17 cellular contexts compared by ENCODE assay signal in the genomic region with DNA sequence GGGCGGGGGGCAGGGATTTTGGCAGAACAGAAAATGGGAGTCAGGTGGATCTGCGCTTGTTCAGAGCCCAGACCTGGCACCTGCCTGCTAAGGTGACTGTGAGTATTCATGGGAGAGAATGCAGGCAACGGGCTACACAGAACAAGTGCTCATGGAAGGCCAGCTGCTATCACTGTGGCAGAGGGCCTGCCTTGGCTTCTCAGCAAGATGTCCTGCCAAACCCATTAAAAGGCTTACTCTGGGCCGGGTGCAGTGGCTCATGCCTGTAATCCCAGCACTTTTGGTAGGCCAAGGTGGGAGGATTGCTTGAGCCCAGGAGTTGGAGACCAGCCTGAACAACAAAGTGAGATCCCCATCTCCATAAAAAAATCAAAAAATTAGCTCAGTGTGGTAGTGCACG. TPM values are rescaled to one million over a fixed set of nuclear protein-coding genes. Genes with fewer than 3 reads are reported as not detected.
"Had no signal": no experiment of that assay in that cellular context is flagged by ENCODE, and none has a peak within 500 bp of the region (broad histone marks: within the 10 kb centered on the region; RNA-seq: fewer than 3 reads in every experiment).

No MANE protein-coding gene starts in this region.

- H3K4me3 ChIP-seq: lower lobe of right lung, ovary, right lobe of liver, tibial nerve, upper lobe of right lung, vagina had no signal

- H3K4me1 ChIP-seq: lower lobe of right lung, right lobe of liver, upper lobe of right lung, vagina had no signal

- H3K27ac ChIP-seq: lower lobe of right lung, ovary, right lobe of liver, tibial nerve, upper lobe of right lung, vagina had no signal

- H3K9me3 ChIP-seq: lower lobe of right lung, ovary, right lobe of liver, upper lobe of right lung, vagina had no signal

- H3K27me3 ChIP-seq: ovary, right lobe of liver, tibial nerve, upper lobe of right lung, vagina had no signal

- DNase-seq: dermis blood vessel endothelial cell; foreskin melanocyte; head of caudate nucleus; hippocampal formation; kidney glomerular epithelial cell; lower lobe of right lung; natural killer cell; nucleus accumbens; stimulated activated CD4-positive, alpha-beta T cell treated with anti-CD3 and anti-CD28 coated beads, Interleukin-15, amount 100 ng/mL, for 24 hours; stimulated activated CD4-positive, alpha-beta T cell treated with anti-CD3 and anti-CD28 coated beads, Interleukin-1b, Interleukin-23, amount 100 ng/mL, for 48 hours; stimulated activated CD4-positive, alpha-beta T cell treated with anti-CD3 and anti-CD28 coated beads, Interleukin-4, amount 100 ng/mL, for 24 hours; upper lobe of right lung had no signal

- H3K36me3 ChIP-seq: lower lobe of right lung, ovary, right lobe of liver, tibial nerve, upper lobe of right lung, vagina had no signal

RNA-seq across cellular contexts. Expression of gene DIO3, which starts 21.0 kb away (rescaled TPM):
- total RNA-seq: dermis blood vessel endothelial cell, myocyte, natural killer cell had no signal
